Comparison of ENCODE assay signal across 8 cellular contexts in the genomic region with DNA sequence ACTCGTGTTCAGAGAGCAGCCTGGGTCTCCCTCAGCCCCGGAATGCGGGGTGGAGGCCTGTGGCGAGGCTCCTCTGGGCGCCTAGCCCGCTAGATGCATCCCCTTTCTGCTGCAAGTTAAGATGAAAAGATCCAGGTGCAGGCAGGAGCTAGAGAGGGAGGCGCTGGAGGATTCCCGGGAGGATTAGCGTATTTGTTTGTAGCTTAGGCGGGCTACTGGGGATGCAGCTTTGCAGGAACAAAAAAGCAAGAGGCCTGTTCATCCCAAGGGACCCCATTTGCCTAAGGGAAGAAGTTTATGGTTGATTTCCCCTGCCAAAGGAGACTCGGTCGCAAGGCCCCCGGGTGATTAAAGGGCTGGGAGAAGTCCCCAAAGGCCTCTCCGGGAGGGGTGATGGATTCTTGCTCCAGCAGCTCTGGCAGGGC. TPM values are rescaled to one million over a fixed set of nuclear protein-coding genes. Genes with fewer than 3 reads are reported as not detected.
A peak's percentile ranks its signal among the peaks of the same experiment; 100 is the strongest.
DNase-seq lines count a peak whose midpoint lies in the region; ATAC-seq and TF ChIP-seq lines count a peak whose summit lies in the region.

No MANE protein-coding gene starts in this region.

- TF ChIP-seq CTCF in heart right ventricle (IDR thresholded peaks at IDR 0.05), result no peak
- TF ChIP-seq CTCF in right atrium auricular region (IDR thresholded peaks at IDR 0.05), result no peak
- TF ChIP-seq CTCF in esophagus muscularis mucosa (IDR thresholded peaks at IDR 0.05), result no peak

- 2 to 3% methylated on average over 14 of the region's 14 CpGs for WGBS in heart right ventricle, 2 donors
- WGBS in esophagus muscularis mucosa, result 6% methylated on average over 14 of the region's 14 CpGs

- H3K36me3 ChIP-seq in heart right ventricle (no peaks in the 10 kb centered on the region), right atrium auricular region (no peaks in the 10 kb centered on the region), esophagus muscularis mucosa (no peaks in the 10 kb centered on the region)

- H3K9me3 ChIP-seq in heart right ventricle (peaks cover 0 to 2% (median 0%) of the 10 kb centered on the region in 11 donors), right atrium auricular region (no peaks in the 10 kb centered on the region), esophagus muscularis mucosa (no peaks in the 10 kb centered on the region)

- no peak for DNase-seq in heart right ventricle
- no peak for DNase-seq in right atrium auricular region (ENCODE audit: low spot score)
- peak; percentile 98 for DNase-seq in NCI-H82 (lab: John Stamatoyannopoulos, UW)
- DNase-seq in esophagus muscularis mucosa (ENCODE audit: extremely low spot score), result no peak
- DNase-seq in superior temporal gyrus (ENCODE audit: extremely low spot score), result peak; percentile 33
- no peak for DNase-seq in medulla oblongata (ENCODE audit: extremely low spot score)
- no peak for DNase-seq in HPDE6-E6E7 (ENCODE audit: extremely low spot score)
- no peak for DNase-seq in NCI-H2196 treated with DMSO at 0.1 percent for 48 hours (lab: John Stamatoyannopoulos, UW; ENCODE audit: unreplicated experiment)

- H3K27me3 ChIP-seq in heart right ventricle, result peaks cover 33 to 100% (median 90%) of the 10 kb centered on the region in 7 donors
- peaks cover 5 to 29% of the 10 kb centered on the region in 2 donors for H3K27me3 ChIP-seq in right atrium auricular region
- peaks cover 0 to 95% (median 56%) of the 10 kb centered on the region in 4 donors for H3K27me3 ChIP-seq in esophagus muscularis mucosa

- intact Hi-C loops in heart right ventricle (cut with DNase I) (loop anchor here in 3 of 10 donors (5.0 kb wide), 2 partner anchors 42 to 332 kb away; no protein-coding TSS in a partner anchor), esophagus muscularis mucosa (cut with DNase I) (loop anchor here (5.0 kb wide), 1 partner anchor 37 kb away; no protein-coding TSS in a partner anchor)

- H3K4me3 ChIP-seq in heart right ventricle (peak overlapping the region in 8 of 10 donors; percentile 6 to 61 (median 33)), right atrium auricular region (no peak overlapping the region), esophagus muscularis mucosa (peak overlapping the region; percentile 17 to 62 (median 45))

- peak in 1 of 8 donors; percentile 20 for ATAC-seq in heart right ventricle

- no peak for TF ChIP-seq EP300 in esophagus muscularis mucosa (IDR thresholded peaks at IDR 0.05)

- no peak for TF ChIP-seq POLR2A in esophagus muscularis mucosa (IDR thresholded peaks at IDR 0.05; ENCODE audit: low read depth)

- H3K27ac ChIP-seq in heart right ventricle, result no peak overlapping the region
- no peak overlapping the region for H3K27ac ChIP-seq in right atrium auricular region
- H3K27ac ChIP-seq in esophagus muscularis mucosa (replicated peaks in 1 of 4), result no peak overlapping the region

- peaks cover 12 to 38% (median 33%) of the 10 kb centered on the region in 9 donors for H3K4me1 ChIP-seq in heart right ventricle
- H3K4me1 ChIP-seq in right atrium auricular region, result peaks cover 0 to 32% of the 10 kb centered on the region in 2 donors
- peaks cover 28 to 43% (median 39%) of the 10 kb centered on the region in 4 donors for H3K4me1 ChIP-seq in esophagus muscularis mucosa

RNA-seq across cellular contexts. Expression of gene CCDC177, which starts 0.8 kb away (rescaled TPM):
- total RNA-seq in heart right ventricle, result not detected
- under 1 TPM in 1 of 2 donors, not detected in 1; 0.03 TPM for polyA plus RNA-seq in heart right ventricle
- not detected for total RNA-seq in right atrium auricular region
- total RNA-seq in esophagus muscularis mucosa, result not detected

RNA-seq across cellular contexts. Expression of gene SUSD6, which starts 37.5 kb away (rescaled TPM):
- 10 to 100 TPM; 18.0 to 46.3 (median 25.5) TPM for total RNA-seq in heart right ventricle
- polyA plus RNA-seq in heart right ventricle, result 1 to 10 TPM; 5.9 to 8.4 TPM
- total RNA-seq in right atrium auricular region, result 10 to 100 TPM; 19.2 to 24.7 TPM
- 10 to 100 TPM; 21.2 to 89.5 (median 43.5) TPM for total RNA-seq in esophagus muscularis mucosa

Comparison
In these comparisons a context has a peak if more than half of its experiments do, and no peak if none do; other contexts are left out.
1. H3K4me3 ChIP-seq: peak in heart right ventricle (8 of 10) and esophagus muscularis mucosa (4 of 4); none in right atrium auricular region (0 of 2).
2. DNase-seq: peak in NCI-H82 (single experiment) and superior temporal gyrus (single experiment); none in heart right ventricle (0 of 2), right atrium auricular region (single experiment), esophagus muscularis mucosa (single experiment), medulla oblongata (single experiment), HPDE6-E6E7 (single experiment) and NCI-H2196 treated with DMSO at 0.1 percent for 48 hours (single experiment).